In the genomic region with DNA sequence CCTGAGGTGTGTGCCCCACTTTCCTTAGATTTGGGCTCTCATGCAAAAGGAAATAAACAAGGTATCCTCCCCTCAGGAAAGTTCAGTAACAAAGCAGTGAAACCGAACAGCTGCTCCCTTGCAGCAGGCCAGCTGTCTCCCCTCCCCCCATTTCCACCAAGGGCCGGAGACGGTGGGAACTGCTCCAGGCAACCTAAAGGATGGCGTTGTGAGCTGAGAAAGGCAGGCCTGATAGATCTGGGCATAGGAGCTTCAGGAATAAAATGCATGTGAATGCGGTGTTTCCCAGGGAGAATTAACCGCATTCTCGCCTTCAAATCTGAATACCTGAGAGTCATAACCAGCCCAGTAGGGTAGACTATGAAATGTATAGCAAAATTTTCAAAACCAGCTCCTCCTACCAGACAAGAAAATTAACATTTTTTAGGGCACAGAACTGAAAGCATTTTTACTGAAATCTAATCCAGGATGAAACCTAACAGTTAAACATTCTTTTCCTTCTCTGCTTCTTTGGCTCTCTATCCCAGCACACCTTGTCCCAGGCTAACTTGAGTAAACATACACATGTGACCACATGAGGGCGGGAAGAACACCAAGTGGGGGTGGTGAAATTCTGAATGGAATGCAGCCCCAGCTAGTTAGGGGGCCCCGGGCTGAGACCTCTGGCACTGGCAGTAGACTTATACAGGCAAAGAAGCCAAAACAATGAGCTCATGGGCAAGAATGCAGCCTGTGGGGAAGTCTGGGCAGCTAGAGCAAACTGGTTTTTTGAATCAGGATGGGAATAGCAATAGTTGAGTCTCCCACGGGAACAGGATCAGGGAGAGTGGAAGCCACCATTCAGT, we compare ENCODE assay signal across 1 cellular context.
TF ChIP-seq lines count a peak whose summit lies in the region.

No MANE protein-coding gene starts in this region.

TF ChIP-seq in GM12878, 131 proteins besides CTCF, POLR2A, EP300 and RAD21 (continued from another document):
- TF ChIP-seq, protein P1, sequence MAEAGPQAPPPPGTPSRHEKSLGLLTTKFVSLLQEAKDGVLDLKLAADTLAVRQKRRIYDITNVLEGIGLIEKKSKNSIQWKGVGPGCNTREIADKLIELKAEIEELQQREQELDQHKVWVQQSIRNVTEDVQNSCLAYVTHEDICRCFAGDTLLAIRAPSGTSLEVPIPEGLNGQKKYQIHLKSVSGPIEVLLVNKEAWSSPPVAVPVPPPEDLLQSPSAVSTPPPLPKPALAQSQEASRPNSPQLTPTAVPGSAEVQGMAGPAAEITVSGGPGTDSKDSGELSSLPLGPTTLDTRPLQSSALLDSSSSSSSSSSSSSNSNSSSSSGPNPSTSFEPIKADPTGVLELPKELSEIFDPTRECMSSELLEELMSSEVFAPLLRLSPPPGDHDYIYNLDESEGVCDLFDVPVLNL (IDR thresholded peaks at IDR 0.05; ENCODE audit: low read depth, low read length) = peak; percentile 54; the same call in 1 of the 2 replicates
- TF ChIP-seq IKZF1 (conservative IDR thresholded peaks at IDR 0.05) = peak; percentile 79
- peak; percentile 45 for TF ChIP-seq GATAD2B (conservative IDR thresholded peaks at IDR 0.05; ENCODE audit: low read depth)
- no peak for TF ChIP-seq NR2F1 (conservative IDR thresholded peaks at IDR 0.05)
- TF ChIP-seq, protein P2, sequence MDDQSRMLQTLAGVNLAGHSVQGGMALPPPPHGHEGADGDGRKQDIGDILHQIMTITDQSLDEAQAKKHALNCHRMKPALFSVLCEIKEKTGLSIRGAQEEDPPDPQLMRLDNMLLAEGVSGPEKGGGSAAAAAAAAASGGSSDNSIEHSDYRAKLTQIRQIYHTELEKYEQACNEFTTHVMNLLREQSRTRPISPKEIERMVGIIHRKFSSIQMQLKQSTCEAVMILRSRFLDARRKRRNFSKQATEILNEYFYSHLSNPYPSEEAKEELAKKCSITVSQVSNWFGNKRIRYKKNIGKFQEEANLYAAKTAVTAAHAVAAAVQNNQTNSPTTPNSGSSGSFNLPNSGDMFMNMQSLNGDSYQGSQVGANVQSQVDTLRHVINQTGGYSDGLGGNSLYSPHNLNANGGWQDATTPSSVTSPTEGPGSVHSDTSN (IDR thresholded peaks at IDR 0.05; ENCODE audit: insufficient replicate concordance, low read depth, low read length) = peak; percentile 26
- TF ChIP-seq, protein P3, sequence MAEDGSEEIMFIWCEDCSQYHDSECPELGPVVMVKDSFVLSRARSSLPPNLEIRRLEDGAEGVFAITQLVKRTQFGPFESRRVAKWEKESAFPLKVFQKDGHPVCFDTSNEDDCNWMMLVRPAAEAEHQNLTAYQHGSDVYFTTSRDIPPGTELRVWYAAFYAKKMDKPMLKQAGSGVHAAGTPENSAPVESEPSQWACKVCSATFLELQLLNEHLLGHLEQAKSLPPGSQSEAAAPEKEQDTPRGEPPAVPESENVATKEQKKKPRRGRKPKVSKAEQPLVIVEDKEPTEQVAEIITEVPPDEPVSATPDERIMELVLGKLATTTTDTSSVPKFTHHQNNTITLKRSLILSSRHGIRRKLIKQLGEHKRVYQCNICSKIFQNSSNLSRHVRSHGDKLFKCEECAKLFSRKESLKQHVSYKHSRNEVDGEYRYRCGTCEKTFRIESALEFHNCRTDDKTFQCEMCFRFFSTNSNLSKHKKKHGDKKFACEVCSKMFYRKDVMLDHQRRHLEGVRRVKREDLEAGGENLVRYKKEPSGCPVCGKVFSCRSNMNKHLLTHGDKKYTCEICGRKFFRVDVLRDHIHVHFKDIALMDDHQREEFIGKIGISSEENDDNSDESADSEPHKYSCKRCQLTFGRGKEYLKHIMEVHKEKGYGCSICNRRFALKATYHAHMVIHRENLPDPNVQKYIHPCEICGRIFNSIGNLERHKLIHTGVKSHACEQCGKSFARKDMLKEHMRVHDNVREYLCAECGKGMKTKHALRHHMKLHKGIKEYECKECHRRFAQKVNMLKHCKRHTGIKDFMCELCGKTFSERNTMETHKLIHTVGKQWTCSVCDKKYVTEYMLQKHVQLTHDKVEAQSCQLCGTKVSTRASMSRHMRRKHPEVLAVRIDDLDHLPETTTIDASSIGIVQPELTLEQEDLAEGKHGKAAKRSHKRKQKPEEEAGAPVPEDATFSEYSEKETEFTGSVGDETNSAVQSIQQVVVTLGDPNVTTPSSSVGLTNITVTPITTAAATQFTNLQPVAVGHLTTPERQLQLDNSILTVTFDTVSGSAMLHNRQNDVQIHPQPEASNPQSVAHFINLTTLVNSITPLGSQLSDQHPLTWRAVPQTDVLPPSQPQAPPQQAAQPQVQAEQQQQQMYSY (CRISPR knock-in tag; IDR thresholded peaks at IDR 0.05) = no peak
- TF ChIP-seq, protein P4, sequence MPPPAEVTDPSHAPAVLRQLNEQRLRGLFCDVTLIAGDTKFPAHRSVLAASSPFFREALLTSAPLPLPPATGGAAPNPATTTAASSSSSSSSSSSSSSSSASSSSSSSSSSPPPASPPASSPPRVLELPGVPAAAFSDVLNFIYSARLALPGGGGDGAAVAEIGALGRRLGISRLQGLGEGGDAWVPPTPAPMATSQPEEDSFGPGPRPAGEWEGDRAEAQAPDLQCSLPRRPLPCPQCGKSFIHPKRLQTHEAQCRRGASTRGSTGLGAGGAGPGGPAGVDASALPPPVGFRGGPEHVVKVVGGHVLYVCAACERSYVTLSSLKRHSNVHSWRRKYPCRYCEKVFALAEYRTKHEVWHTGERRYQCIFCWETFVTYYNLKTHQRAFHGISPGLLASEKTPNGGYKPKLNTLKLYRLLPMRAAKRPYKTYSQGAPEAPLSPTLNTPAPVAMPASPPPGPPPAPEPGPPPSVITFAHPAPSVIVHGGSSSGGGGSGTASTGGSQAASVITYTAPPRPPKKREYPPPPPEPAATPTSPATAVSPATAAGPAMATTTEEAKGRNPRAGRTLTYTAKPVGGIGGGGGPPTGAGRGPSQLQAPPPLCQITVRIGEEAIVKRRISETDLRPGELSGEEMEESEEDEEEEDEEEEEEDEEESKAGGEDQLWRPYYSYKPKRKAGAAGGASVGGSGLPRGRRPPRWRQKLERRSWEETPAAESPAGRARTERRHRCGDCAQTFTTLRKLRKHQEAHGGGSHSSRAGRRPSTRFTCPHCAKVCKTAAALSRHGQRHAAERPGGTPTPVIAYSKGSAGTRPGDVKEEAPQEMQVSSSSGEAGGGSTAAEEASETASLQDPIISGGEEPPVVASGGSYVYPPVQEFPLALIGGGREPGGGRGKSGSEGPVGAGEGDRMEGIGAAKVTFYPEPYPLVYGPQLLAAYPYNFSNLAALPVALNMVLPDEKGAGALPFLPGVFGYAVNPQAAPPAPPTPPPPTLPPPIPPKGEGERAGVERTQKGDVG (CRISPR knock-in tag; IDR thresholded peaks at IDR 0.05) = 0 out of 2 replicates have a peak, but pooled peaks have one; percentile 29
